17 cellular contexts compared by ENCODE assay signal in the genomic region with DNA sequence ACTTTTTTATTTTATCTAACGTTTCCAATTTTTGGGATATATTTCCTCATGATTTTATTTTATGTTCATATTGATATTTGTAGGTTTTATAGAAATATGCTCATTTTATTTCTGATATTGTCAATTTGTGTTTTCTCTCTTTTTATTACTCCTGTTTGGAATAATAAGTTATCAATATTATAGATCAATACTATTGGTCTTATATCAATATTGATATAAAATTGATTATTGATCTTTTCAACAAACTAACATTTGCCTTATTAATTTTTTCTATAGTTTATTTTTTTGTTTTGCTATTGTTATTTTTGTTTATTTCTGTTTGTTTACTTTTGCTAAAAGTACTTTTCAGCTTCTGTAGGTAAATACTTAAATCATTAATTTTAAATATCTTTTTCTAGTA.
DNase-seq lines count a peak whose midpoint lies in the region; ATAC-seq, FAIRE-seq and TF ChIP-seq lines count a peak whose summit lies in the region.
"Had no signal": no experiment of that assay in that cellular context is flagged by ENCODE, and none has a peak within 500 bp of the region (broad histone marks: within the 10 kb centered on the region; RNA-seq: fewer than 3 reads in every experiment).

No MANE protein-coding gene starts in this region.

- peak; percentile 45 for FAIRE-seq in TTC549 (lab: Jason Lieb, UNC)
- peak; percentile 88 for FAIRE-seq in frontal cortex (lab: Jason Lieb, UNC)
- FAIRE-seq in pancreas (lab: Jason Lieb, UNC): peak; percentile 72
- FAIRE-seq: H54 had no signal

- DNase-seq in frontal cortex (ENCODE audit: low spot score in 2 of 2) (no peak), pancreas (no peak), Caco-2 (no peak), HCEC 1CT (no peak)
- no peak for DNase-seq in activated CD4-positive, alpha-beta T cell treated with anti-CD3 and anti-CD28 coated beads, Interleukin-2, amount 10 ng/mL, durations not matched to agents 7 days and 5 days
- DNase-seq: Calu3; CD4-positive, CD25-positive, alpha-beta regulatory T cell; CD8-positive, alpha-beta T cell; DMS53; DMS79 treated with DMSO at 0.1 percent for 48 hours; GOT3 had no signal

- CTCF ChIA-PET in Caco-2 (lab: Charles Lee): no interaction called here
- CTCF ChIA-PET in activated CD4-positive, alpha-beta T cell treated with anti-CD3 and anti-CD28 coated beads, Interleukin-2, amount 10 ng/mL, durations not matched to agents 7 days and 5 days (lab: Charles Lee): no interaction called here

- no peaks in the 10 kb centered on the region for H3K36me3 Mint-ChIP-seq in Caco-2 (ENCODE audit: insufficient read depth, unreplicated experiment)
- no peaks in the 10 kb centered on the region for H3K36me3 Mint-ChIP-seq in activated CD4-positive, alpha-beta T cell treated with anti-CD3 and anti-CD28 coated beads, Interleukin-2, amount 10 ng/mL, durations not matched to agents 7 days and 5 days (ENCODE audit: low read depth)
- H3K36me3 Mint-ChIP-seq: CD4-positive, CD25-positive, alpha-beta regulatory T cell; CD8-positive, alpha-beta T cell had no signal

- no peaks in the 10 kb centered on the region for H3K9me3 ChIP-seq in pancreas
- H3K9me3 ChIP-seq in Caco-2: no peaks in the 10 kb centered on the region
- H3K9me3 ChIP-seq: BLaER1, HAP-1 had no signal

- no peaks in the 10 kb centered on the region for H3K36me3 ChIP-seq in pancreas
- no peaks in the 10 kb centered on the region for H3K36me3 ChIP-seq in Caco-2 (ENCODE audit: control insufficient read depth, insufficient read depth, low read length)
- H3K36me3 ChIP-seq: BLaER1, HAP-1 had no signal

- WGBS in pancreas, 2 donors: 35 to 68% methylated on average over 1 of the region's 1 CpG

- no TSS peak for BruUV-seq in Caco-2 (replicated peaks; lab: Mats Ljungman, UMichigan)

- H3K27me3 Mint-ChIP-seq in Caco-2 (ENCODE audit: insufficient read depth, unreplicated experiment): no peaks in the 10 kb centered on the region
- H3K27me3 Mint-ChIP-seq in activated CD4-positive, alpha-beta T cell treated with anti-CD3 and anti-CD28 coated beads, Interleukin-2, amount 10 ng/mL, durations not matched to agents 7 days and 5 days: no peaks in the 10 kb centered on the region
- H3K27me3 Mint-ChIP-seq: B cell; CD4-positive, CD25-positive, alpha-beta regulatory T cell had no signal

- H3K4me3 Mint-ChIP-seq in Caco-2 (ENCODE audit: unreplicated experiment): no peak overlapping the region
- no peak overlapping the region for H3K4me3 Mint-ChIP-seq in activated CD4-positive, alpha-beta T cell treated with anti-CD3 and anti-CD28 coated beads, Interleukin-2, amount 10 ng/mL, durations not matched to agents 7 days and 5 days
- H3K4me3 Mint-ChIP-seq: B cell; CD4-positive, CD25-positive, alpha-beta regulatory T cell; CD8-positive, alpha-beta T cell had no signal

- H3K9me3 Mint-ChIP-seq in Caco-2 (ENCODE audit: unreplicated experiment): no peaks in the 10 kb centered on the region
- no peaks in the 10 kb centered on the region for H3K9me3 Mint-ChIP-seq in activated CD4-positive, alpha-beta T cell treated with anti-CD3 and anti-CD28 coated beads, Interleukin-2, amount 10 ng/mL, durations not matched to agents 7 days and 5 days

- H3K27ac ChIP-seq in pancreas: no peak overlapping the region
- H3K27ac ChIP-seq: BLaER1, C4-2B had no signal

- no peaks in the 10 kb centered on the region for H3K4me1 ChIP-seq in pancreas
- no peaks in the 10 kb centered on the region for H3K4me1 ChIP-seq in Caco-2
- H3K4me1 ChIP-seq: BLaER1, HAP-1 had no signal

- H3K4me3 ChIP-seq in pancreas (no peak overlapping the region), Caco-2 (ENCODE audit: low read depth, low read length) (no peak overlapping the region)
- H3K4me3 ChIP-seq: BLaER1, HAP-1 had no signal

- no peaks in the 10 kb centered on the region for H3K4me1 Mint-ChIP-seq in Caco-2 (ENCODE audit: low read depth, unreplicated experiment)
- no peaks in the 10 kb centered on the region for H3K4me1 Mint-ChIP-seq in activated CD4-positive, alpha-beta T cell treated with anti-CD3 and anti-CD28 coated beads, Interleukin-2, amount 10 ng/mL, durations not matched to agents 7 days and 5 days
- H3K4me1 Mint-ChIP-seq: B cell; CD4-positive, CD25-positive, alpha-beta regulatory T cell had no signal

- TF ChIP-seq CTCF in pancreas (IDR thresholded peaks at IDR 0.05) (no peak), Caco-2 (IDR thresholded peaks at IDR 0.05; ENCODE audit: insufficient read depth in 1 of 2, low read depth in 1 of 2, low read length in 1 of 2, severe bottlenecking in 1 of 2, unreplicated experiment in 1 of 2) (no peak)

- intact Hi-C loops in pancreas (cut with DNase I): no loop called here
- intact Hi-C loops in Caco-2 (cut with micrococcal nuclease; ENCODE audit: unreplicated experiment): no loop called here

- no peak for ATAC-seq in pancreas
- ATAC-seq: CD8-positive, alpha-beta T cell had no signal

- H3K27me3 ChIP-seq in pancreas: no peaks in the 10 kb centered on the region
- no peaks in the 10 kb centered on the region for H3K27me3 ChIP-seq in Caco-2 (replicated peaks; ENCODE audit: control insufficient read depth, insufficient read depth, low read length)
- H3K27me3 ChIP-seq: BLaER1 had no signal

- H3K27ac Mint-ChIP-seq in Caco-2 (ENCODE audit: unreplicated experiment): no peak overlapping the region
- H3K27ac Mint-ChIP-seq in activated CD4-positive, alpha-beta T cell treated with anti-CD3 and anti-CD28 coated beads, Interleukin-2, amount 10 ng/mL, durations not matched to agents 7 days and 5 days: no peak overlapping the region
- H3K27ac Mint-ChIP-seq: B cell; CD4-positive, CD25-positive, alpha-beta regulatory T cell; CD8-positive, alpha-beta T cell had no signal

- POLR2A ChIA-PET in Caco-2 (lab: Charles Lee): no interaction called here
- POLR2A ChIA-PET in activated CD4-positive, alpha-beta T cell treated with anti-CD3 and anti-CD28 coated beads, Interleukin-2, amount 10 ng/mL, durations not matched to agents 7 days and 5 days (lab: Charles Lee): no interaction called here
